Comparison of ENCODE assay signal across 22 cellular contexts in the genomic region with DNA sequence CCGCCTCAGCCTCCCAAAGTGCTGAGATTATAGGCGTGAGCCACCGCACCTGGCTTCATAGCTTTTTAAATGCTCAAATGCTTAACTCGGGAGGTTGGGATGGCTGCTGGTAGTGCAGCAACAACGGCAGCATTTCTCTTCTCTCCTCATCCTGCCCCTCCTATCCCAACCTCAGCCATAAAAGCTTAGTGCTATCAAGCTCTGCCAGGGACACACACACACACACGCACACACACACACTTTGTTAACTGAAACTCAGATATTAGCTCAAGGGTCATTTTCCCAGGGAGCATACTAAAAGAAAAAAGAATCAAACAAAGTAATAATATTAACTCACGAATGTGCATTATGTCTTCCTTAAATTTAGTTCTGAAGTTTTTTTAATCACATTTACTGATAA.
"Had no signal": no experiment of that assay in that cellular context is flagged by ENCODE, and none has a peak within 500 bp of the region (broad histone marks: within the 10 kb centered on the region; RNA-seq: fewer than 3 reads in every experiment).

No MANE protein-coding gene starts in this region.

- H3K4me3 ChIP-seq: SJSA1, SK-N-MC had no signal

- H3K27me3 ChIP-seq: SJSA1 had no signal

- DNase-seq: KBM-7, MV-4-11, NCI-H1048, NCI-H1105, NCI-H1417, NCI-H1436 treated with DMSO at 0.1 percent for 48 hours, NCI-H1694 treated with DMSO at 0.1 percent for 48 hours, NCI-H1930, NCI-H2081, NCI-H2107, NCI-H226, NCI-H446, NCI-H510A, NCI-H524 treated with DMSO at 0.1 percent for 48 hours, NCI-H69, NCI-H774, Right ventricle myocardium superior, RPMI8226, SIG-M5 had no signal

- H3K27ac ChIP-seq: HL-60, SJSA1, SK-N-MC had no signal

- H3K9me3 ChIP-seq: SJSA1 had no signal

- H3K36me3 ChIP-seq: SJSA1 had no signal

- H3K4me1 ChIP-seq: SJSA1 had no signal
